Comparison of ENCODE assay signal across 8 cellular contexts in the genomic region with DNA sequence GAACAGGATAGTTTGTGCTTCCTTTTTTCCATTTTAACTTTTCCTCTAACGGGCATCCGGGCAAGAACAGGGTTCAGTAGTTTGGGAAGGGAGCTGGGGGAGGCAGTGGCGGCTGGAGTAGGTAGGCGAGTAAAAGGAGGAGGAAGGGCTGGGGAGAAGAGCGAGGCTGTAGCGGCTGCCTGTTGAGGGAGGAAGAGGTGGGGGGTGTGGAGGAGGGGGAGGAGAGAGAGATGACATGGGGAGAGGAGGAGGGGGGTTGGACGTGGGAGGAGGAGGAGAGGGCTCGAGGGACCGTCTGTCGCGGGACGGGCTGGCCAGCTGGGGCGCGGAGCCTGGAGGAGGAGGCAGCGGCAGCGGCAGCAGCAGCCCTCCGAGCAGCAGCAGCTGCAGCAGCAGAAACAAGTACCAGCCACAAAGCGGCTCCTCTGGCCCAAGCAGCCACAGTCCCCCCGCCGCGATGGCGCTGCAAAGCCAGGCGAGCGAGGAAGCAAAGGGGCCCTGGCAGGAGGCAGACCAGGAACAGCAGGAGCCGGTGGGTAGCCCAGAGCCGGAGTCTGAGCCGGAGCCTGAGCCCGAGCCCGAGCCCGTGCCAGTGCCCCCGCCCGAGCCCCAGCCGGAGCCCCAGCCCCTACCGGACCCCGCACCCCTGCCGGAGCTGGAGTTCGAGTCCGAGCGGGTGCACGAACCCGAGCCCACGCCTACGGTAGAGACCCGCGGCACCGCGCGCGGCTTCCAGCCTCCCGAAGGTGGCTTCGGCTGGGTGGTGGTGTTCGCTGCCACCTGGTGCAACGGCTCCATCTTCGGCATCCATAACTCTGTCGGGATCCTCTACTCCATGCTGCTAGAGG. TPM values are rescaled to one million over a fixed set of nuclear protein-coding genes. Genes with fewer than 3 reads are reported as not detected.
DNase-seq lines count a peak whose midpoint lies in the region; FAIRE-seq and TF ChIP-seq lines count a peak whose summit lies in the region.

TSS of gene SLC16A2 (plus strand) at position 313 of the 848 bp plus-strand sequence. CDS start at position 458, 145 bp downstream.

- peak within 1 kb of the TSS; percentile 73 for H3K4me2 ChIP-seq in neuronal stem cell (ENCODE audit: insufficient read depth, low read length, poor library complexity, severe bottlenecking)

- WGBS in neuronal stem cell (ENCODE audit: extremely low coverage in 2 of 2, insufficient read length in 2 of 2, insufficient replicate concordance in 1 of 2), 2 donors, result no CpG with 5 or more reads among the region's 55 CpGs

- DNase-seq in AG20443 (ENCODE audit: low spot score) (peak; percentile 70), H4 (ENCODE audit: low spot score) (peak; percentile 80), Peyer's patch (peak; percentile 31 to 70 (median 54)), adipocyte (ENCODE audit: low read depth) (peak; percentile 82), head of caudate nucleus (peak; percentile 26 to 90 (median 75)), neuronal stem cell (ENCODE audit: low spot score) (peak; percentile 62), urothelium cell line (ENCODE audit: low spot score) (peak; percentile 73), NCI-H1930 (lab: John Stamatoyannopoulos, UW) (no peak)

- H3K27me3 ChIP-seq in Peyer's patch, result no peaks in the 10 kb centered on the region
- H3K27me3 ChIP-seq in adipocyte (replicated peaks; ENCODE audit: control insufficient read depth, insufficient read depth, low read length), result peaks cover 3% of the 10 kb centered on the region
- no peaks in the 10 kb centered on the region for H3K27me3 ChIP-seq in neuronal stem cell (ENCODE audit: control insufficient read depth in 3 of 3, insufficient read depth in 3 of 3, low read depth in 1 of 3, low read length in 3 of 3)

- H3K18ac ChIP-seq in neuronal stem cell (ENCODE audit: low read length), result peak within 1 kb of the TSS; percentile 91

- TF ChIP-seq CTCF in Peyer's patch (IDR thresholded peaks at IDR 0.05), result no peak

- no peaks in the 10 kb centered on the region for H3K79me1 ChIP-seq in neuronal stem cell (ENCODE audit: low read depth, low read length)

- H3K4ac ChIP-seq in neuronal stem cell (ENCODE audit: low read length), result no peak within 1 kb of the TSS

- H2AK5ac ChIP-seq in neuronal stem cell (ENCODE audit: low read depth, low read length), result no peak within 1 kb of the TSS

- no peaks in the 10 kb centered on the region for H3K9me3 ChIP-seq in Peyer's patch
- no peaks in the 10 kb centered on the region for H3K9me3 ChIP-seq in adipocyte (ENCODE audit: control insufficient read depth, low read length)
- H3K9me3 ChIP-seq in neuronal stem cell (replicated peaks in 1 of 2; ENCODE audit: control insufficient read depth in 2 of 2, insufficient read depth in 1 of 2, low read depth in 1 of 2, low read length in 2 of 2), result no peaks in the 10 kb centered on the region

- H2BK15ac ChIP-seq in neuronal stem cell (ENCODE audit: low read length), result no peak within 1 kb of the TSS

- no peak for FAIRE-seq in urothelium cell line (lab: Jason Lieb, UNC)

- no peaks in the 10 kb centered on the region for H3K36me3 ChIP-seq in Peyer's patch
- no peaks in the 10 kb centered on the region for H3K36me3 ChIP-seq in adipocyte (ENCODE audit: control insufficient read depth, insufficient read depth, low read length, severe bottlenecking)
- H3K36me3 ChIP-seq in neuronal stem cell (replicated peaks in 1 of 2; ENCODE audit: control insufficient read depth in 2 of 2, insufficient read depth in 2 of 2, low read length in 2 of 2), result peaks cover 0 to 3% of the 10 kb centered on the region in 2 donors

- H4K91ac ChIP-seq in neuronal stem cell (ENCODE audit: low read depth, low read length, poor library complexity), result no peak within 1 kb of the TSS

- H3K9ac ChIP-seq in adipocyte (ENCODE audit: low read length), result peak within 1 kb of the TSS; percentile 90
- H3K9ac ChIP-seq in neuronal stem cell (ENCODE audit: low read depth, low read length, poor library complexity), result peak within 1 kb of the TSS; percentile 86

- no peak within 1 kb of the TSS for H2BK12ac ChIP-seq in neuronal stem cell (ENCODE audit: low read length)

- H4K8ac ChIP-seq in neuronal stem cell (ENCODE audit: low read depth, low read length), result no peak within 1 kb of the TSS

- H3K4me1 ChIP-seq in Peyer's patch, result peaks cover 0 to 14% (median 0%) of the 10 kb centered on the region in 4 donors
- H3K4me1 ChIP-seq in adipocyte (ENCODE audit: control insufficient read depth, insufficient read depth, low read length), result peaks cover 12% of the 10 kb centered on the region
- peaks cover 9 to 11% of the 10 kb centered on the region in 2 donors for H3K4me1 ChIP-seq in neuronal stem cell (ENCODE audit: control insufficient read depth in 2 of 2, insufficient read depth in 1 of 2, low read depth in 1 of 2, low read length in 2 of 2)

- TF ChIP-seq POLR2A in Peyer's patch (IDR thresholded peaks at IDR 0.05), result no peak

- no peak within 1 kb of the TSS for H2BK120ac ChIP-seq in neuronal stem cell (ENCODE audit: low read depth, low read length)

- peak within 1 kb of the TSS; percentile 53 for H2BK5ac ChIP-seq in neuronal stem cell (ENCODE audit: low read length)

- H3K14ac ChIP-seq in neuronal stem cell (ENCODE audit: low read length), result peak within 1 kb of the TSS; percentile 8

- peak within 1 kb of the TSS; percentile 55 to 85 (median 69) for H3K27ac ChIP-seq in Peyer's patch
- H3K27ac ChIP-seq in neuronal stem cell (replicated peaks; ENCODE audit: low read length), result peak within 1 kb of the TSS; percentile 87

- intact Hi-C loops in head of caudate nucleus (cut with DNase I), result loop anchor here (10.0 kb wide), 1 partner anchor 113 kb away; no protein-coding TSS in a partner anchor

- peak within 1 kb of the TSS; percentile 30 to 59 (median 46) for H3K4me3 ChIP-seq in Peyer's patch
- peak within 1 kb of the TSS; percentile 83 for H3K4me3 ChIP-seq in adipocyte (ENCODE audit: low read length)
- H3K4me3 ChIP-seq in neuronal stem cell (ENCODE audit: low read length in 2 of 2), result peak within 1 kb of the TSS; percentile 71 to 88

- peak within 1 kb of the TSS; percentile 81 for H2AFZ ChIP-seq in neuronal stem cell (ENCODE audit: low read length)

- no peak within 1 kb of the TSS for H3K23ac ChIP-seq in neuronal stem cell (ENCODE audit: low read depth, low read length, poor library complexity)

RNA-seq across cellular contexts. Expression of gene SLC16A2, which starts in this region (rescaled TPM):
- 3.8 and 4.9 TPM in 2 replicates for total RNA-seq in H4 (2014; rRNA removed; shearing (Covaris generic))
- 1 to 10 TPM in 3 of 4 donors, under 1 TPM in 1; 0.18 to 2.5 (median 1.8) TPM for total RNA-seq in Peyer's patch
- polyA plus RNA-seq in neuronal stem cell (2013, experiment 1 of 2), result 19.8 TPM
- polyA plus RNA-seq in neuronal stem cell (2013, experiment 2 of 2), result 20.0 TPM

Comparison
In these comparisons a context has a peak if more than half of its experiments do, and no peak if none do; other contexts are left out.
1. DNase-seq: peak in AG20443 (single experiment), H4 (single experiment), Peyer's patch (3 of 3), adipocyte (single experiment), head of caudate nucleus (42 of 42), neuronal stem cell (single experiment) and urothelium cell line (single experiment); none in NCI-H1930 (0 of 2).
2. Peak in every context shown above with its lines, with median percentiles within 50 percentile points of each other: H3K4me3 ChIP-seq.